32 cellular contexts compared by ENCODE assay signal in genomic region chr10:5046410-5046809, GRCh38. TPM values are rescaled to one million over a fixed set of nuclear protein-coding genes. Genes with fewer than 3 reads are reported as not detected.
"Had no signal": no experiment of that assay in that cellular context is flagged by ENCODE, and none has a peak within 500 bp of the region (broad histone marks: within the 10 kb centered on the region; RNA-seq: fewer than 3 reads in every experiment).

No MANE protein-coding gene starts in this region.

- H3K4me3 ChIP-seq: esophagus squamous epithelium, gastroesophageal sphincter, heart right ventricle had no signal

- H3K4me3 Mint-ChIP-seq: activated CD4-positive, alpha-beta memory T cell treated with anti-CD3 and anti-CD28 coated beads, Interleukin-2, amount 10 ng/mL, durations not matched to agents 7 days and 5 days; activated CD4-positive, alpha-beta T cell treated with anti-CD3 and anti-CD28 coated beads, Interleukin-2, amount 10 ng/mL, durations not matched to agents 7 days and 5 days; activated naive CD4-positive, alpha-beta T cell treated with anti-CD3 and anti-CD28 coated beads, Interleukin-2, amount 10 ng/mL, durations not matched to agents 7 days and 5 days; activated naive CD8-positive, alpha-beta T cell treated with anti-CD3 and anti-CD28 coated beads, Interleukin-2, amount 10 ng/mL, durations not matched to agents 7 days and 5 days; activated T-cell treated with anti-CD3 and anti-CD28 coated beads, Interleukin-2, amount 50 U/mL, for 24 hours; activated T-cell treated with anti-CD3 and anti-CD28 coated beads, Interleukin-2, amount 50 U/mL, for 72 hours; effector memory CD8-positive, alpha-beta T cell; T-helper 17 cell; WTC11 had no signal

- H3K9me3 Mint-ChIP-seq: activated CD4-positive, alpha-beta T cell treated with anti-CD3 and anti-CD28 coated beads, Interleukin-2, amount 10 ng/mL, durations not matched to agents 7 days and 5 days; activated naive CD4-positive, alpha-beta T cell treated with anti-CD3 and anti-CD28 coated beads, Interleukin-2, amount 10 ng/mL, durations not matched to agents 7 days and 5 days; activated naive CD4-positive, alpha-beta T cell treated with anti-CD3 and anti-CD28 coated beads, Interleukin-2, amount 50 U/mL, for 72 hours; activated naive CD8-positive, alpha-beta T cell treated with anti-CD3 and anti-CD28 coated beads, Interleukin-2, amount 10 ng/mL, durations not matched to agents 7 days and 5 days; activated T-cell treated with anti-CD3 and anti-CD28 coated beads, Interleukin-2, amount 50 U/mL, for 24 hours; activated T-cell treated with anti-CD3 and anti-CD28 coated beads, Interleukin-2, amount 50 U/mL, for 72 hours; effector memory CD8-positive, alpha-beta T cell had no signal

- FAIRE-seq: astrocyte, colon had no signal

- H3K27ac ChIP-seq: brain microvascular endothelial cell, epithelial cell of prostate, esophagus squamous epithelium, gastroesophageal sphincter, heart right ventricle, VCaP had no signal

- DNase-seq: activated CD4-positive, alpha-beta memory T cell treated with anti-CD3 and anti-CD28 coated beads, Interleukin-2, amount 10 ng/mL, durations not matched to agents 7 days and 5 days; activated CD4-positive, alpha-beta T cell treated with anti-CD3 and anti-CD28 coated beads for 1 hour; activated CD4-positive, alpha-beta T cell treated with anti-CD3 and anti-CD28 coated beads for 4 hours; activated CD4-positive, alpha-beta T cell treated with anti-CD3 and anti-CD28 coated beads, Interleukin-2, amount 10 ng/mL, durations not matched to agents 7 days and 5 days; activated CD4-positive, alpha-beta T cell treated with anti-CD3 and anti-CD28 coated beads, Interleukin-2, amount 50 U/mL, for 4 hours; activated CD8-positive, alpha-beta memory T cell treated with anti-CD3 and anti-CD28 coated beads, Interleukin-2, amount 50 U/mL, for 48 hours; activated gamma-delta T cell; activated naive CD4-positive, alpha-beta T cell; activated naive CD4-positive, alpha-beta T cell treated with anti-CD3 and anti-CD28 coated beads, Interleukin-2, amount 10 ng/mL, durations not matched to agents 7 days and 5 days; activated naive CD8-positive, alpha-beta T cell treated with anti-CD3 and anti-CD28 coated beads, Interleukin-2, amount 10 ng/mL, durations not matched to agents 7 days and 5 days; activated T-cell treated with anti-CD3 and anti-CD28 coated beads for 4 hours; activated T-cell treated with anti-CD3 and anti-CD28 coated beads, Interleukin-2, amount 50 U/mL, for 24 hours; activated T-cell treated with anti-CD3 and anti-CD28 coated beads, Interleukin-2, amount 50 U/mL, for 72 hours; anterior cingulate cortex; brain microvascular endothelial cell; caudate nucleus; cortex of kidney; dermis blood vessel endothelial cell; effector CD4-positive, alpha-beta T cell; effector memory CD8-positive, alpha-beta T cell; esophagus squamous epithelium; foreskin melanocyte; heart right ventricle; T-helper 1 cell; T-helper 17 cell had no signal

- H3K27ac Mint-ChIP-seq: activated CD4-positive, alpha-beta memory T cell treated with anti-CD3 and anti-CD28 coated beads, Interleukin-2, amount 10 ng/mL, durations not matched to agents 7 days and 5 days; activated CD4-positive, alpha-beta T cell treated with anti-CD3 and anti-CD28 coated beads, Interleukin-2, amount 10 ng/mL, durations not matched to agents 7 days and 5 days; activated naive CD4-positive, alpha-beta T cell treated with anti-CD3 and anti-CD28 coated beads, Interleukin-2, amount 10 ng/mL, durations not matched to agents 7 days and 5 days; activated naive CD4-positive, alpha-beta T cell treated with anti-CD3 and anti-CD28 coated beads, Interleukin-2, amount 50 U/mL, for 72 hours; activated naive CD8-positive, alpha-beta T cell treated with anti-CD3 and anti-CD28 coated beads, Interleukin-2, amount 10 ng/mL, durations not matched to agents 7 days and 5 days; activated T-cell treated with anti-CD3 and anti-CD28 coated beads, Interleukin-2, amount 50 U/mL, for 24 hours; activated T-cell treated with anti-CD3 and anti-CD28 coated beads, Interleukin-2, amount 50 U/mL, for 72 hours; effector memory CD8-positive, alpha-beta T cell; T-helper 17 cell; WTC11 had no signal

- H3K9me3 ChIP-seq: esophagus squamous epithelium, gastroesophageal sphincter, heart right ventricle had no signal

- H3K36me3 ChIP-seq: brain microvascular endothelial cell, esophagus squamous epithelium, gastroesophageal sphincter, heart right ventricle had no signal

- ATAC-seq: activated naive CD4-positive, alpha-beta T cell treated with anti-CD3 and anti-CD28 coated beads, Interleukin-2, amount 50 U/mL, for 72 hours; activated T-cell treated with anti-CD3 and anti-CD28 coated beads, Interleukin-2, amount 50 U/mL, for 72 hours; effector memory CD8-positive, alpha-beta T cell; gastroesophageal sphincter; heart right ventricle; T-helper 17 cell; WTC11 had no signal

- H3K27me3 Mint-ChIP-seq: activated CD4-positive, alpha-beta memory T cell treated with anti-CD3 and anti-CD28 coated beads, Interleukin-2, amount 10 ng/mL, durations not matched to agents 7 days and 5 days; activated CD4-positive, alpha-beta T cell treated with anti-CD3 and anti-CD28 coated beads, Interleukin-2, amount 10 ng/mL, durations not matched to agents 7 days and 5 days; activated naive CD4-positive, alpha-beta T cell treated with anti-CD3 and anti-CD28 coated beads, Interleukin-2, amount 10 ng/mL, durations not matched to agents 7 days and 5 days had no signal

- H3K27me3 ChIP-seq: brain microvascular endothelial cell, esophagus squamous epithelium, gastroesophageal sphincter, heart right ventricle had no signal

- H3K36me3 Mint-ChIP-seq: activated naive CD4-positive, alpha-beta T cell treated with anti-CD3 and anti-CD28 coated beads, Interleukin-2, amount 10 ng/mL, durations not matched to agents 7 days and 5 days; activated naive CD4-positive, alpha-beta T cell treated with anti-CD3 and anti-CD28 coated beads, Interleukin-2, amount 50 U/mL, for 72 hours; activated naive CD8-positive, alpha-beta T cell treated with anti-CD3 and anti-CD28 coated beads, Interleukin-2, amount 10 ng/mL, durations not matched to agents 7 days and 5 days; WTC11 had no signal

RNA-seq across cellular contexts. Expression of gene AKR1C2, which starts 42.8 kb away (rescaled TPM):
- total RNA-seq: activated CD4-positive, alpha-beta memory T cell treated with anti-CD3 and anti-CD28 coated beads, Interleukin-2, amount 10 ng/mL, durations not matched to agents 7 days and 5 days; activated naive CD4-positive, alpha-beta T cell treated with anti-CD3 and anti-CD28 coated beads, Interleukin-2, amount 50 U/mL, for 72 hours; activated naive CD8-positive, alpha-beta T cell treated with anti-CD3 and anti-CD28 coated beads, Interleukin-2, amount 10 ng/mL, durations not matched to agents 7 days and 5 days; T-helper 17 cell had no signal
